7 cellular contexts compared by ENCODE assay signal in genomic region chr3:45362161-45362560, GRCh38.
"Had no signal": no experiment of that assay in that cellular context is flagged by ENCODE, and none has a peak within 500 bp of the region (broad histone marks: within the 10 kb centered on the region; RNA-seq: fewer than 3 reads in every experiment).

No MANE protein-coding gene starts in this region.

- H3K27ac ChIP-seq: HL-60, KMS-11 had no signal

- DNase-seq: H9, KBM-7 had no signal

- H3K4me1 Mint-ChIP-seq: GM23338, IgD-negative memory B cell had no signal

- H3K4me2 ChIP-seq: GM23338, KMS-11 had no signal

- H3K4me3 ChIP-seq: GM23338 had no signal

- H3K9ac ChIP-seq: KMS-11 had no signal

- H3K27ac Mint-ChIP-seq: GM23338, H9, HFFc6, IgD-negative memory B cell had no signal

- H2AFZ ChIP-seq: GM23338 had no signal

- H3K4me3 Mint-ChIP-seq: GM23338, H9, HFFc6, IgD-negative memory B cell had no signal

- H3K9me3 Mint-ChIP-seq: GM23338, HFFc6 had no signal
